Comparison of ENCODE assay signal across 18 cellular contexts in the genomic region with DNA sequence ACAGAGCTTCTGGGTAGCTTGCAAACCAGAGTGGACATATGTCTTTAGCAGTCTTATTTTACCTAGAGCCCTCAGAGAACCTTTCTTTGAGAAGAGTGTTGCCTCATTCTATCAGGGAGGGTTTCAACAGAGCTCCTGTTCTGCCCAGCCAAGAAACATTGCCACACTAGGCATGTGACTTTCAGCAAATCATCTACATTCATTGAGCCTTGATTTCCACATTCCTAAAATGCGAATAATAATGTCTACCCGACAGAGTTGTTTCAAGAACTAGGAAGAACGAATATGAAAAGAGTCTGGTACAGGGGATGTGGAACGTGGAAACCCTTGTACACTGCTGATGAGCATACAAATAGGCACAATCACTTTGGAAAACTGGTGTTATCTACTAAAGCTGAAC. TPM values are rescaled to one million over a fixed set of nuclear protein-coding genes. Genes with fewer than 3 reads are reported as not detected.
DNase-seq lines count a peak whose midpoint lies in the region; ATAC-seq and TF ChIP-seq lines count a peak whose summit lies in the region.
"Had no signal": no experiment of that assay in that cellular context is flagged by ENCODE, and none has a peak within 500 bp of the region (broad histone marks: within the 10 kb centered on the region; RNA-seq: fewer than 3 reads in every experiment).

No MANE protein-coding gene starts in this region.

- H3K27me3 Mint-ChIP-seq in stimulated activated naive CD8-positive, alpha-beta T cell treated with anti-CD3 and anti-CD28 coated beads, Interleukin-15, amount 100 ng/mL, for 72 hours, result peaks cover 45% of the 10 kb centered on the region

- WGBS in gastroesophageal sphincter (ENCODE audit: low coverage in 1 of 2), 2 donors, result 81 to 86% methylated on average over 4 of the region's 4 CpGs

- no peak for TF ChIP-seq CTCF in epithelial cell of esophagus (IDR thresholded peaks at IDR 0.05; ENCODE audit: insufficient read depth, low read depth, low read length, missing control alignments)
- TF ChIP-seq CTCF in omental fat pad (IDR thresholded peaks at IDR 0.05), result no peak
- no peak for TF ChIP-seq CTCF in gastroesophageal sphincter (IDR thresholded peaks at IDR 0.05)
- no peak for TF ChIP-seq CTCF in GM20000 (IDR thresholded peaks at IDR 0.05; ENCODE audit: extremely low read depth, missing control alignments)

- no peak overlapping the region for H3K27ac Mint-ChIP-seq in stimulated activated naive CD8-positive, alpha-beta T cell treated with anti-CD3 and anti-CD28 coated beads, Interleukin-15, amount 100 ng/mL, for 72 hours
- H3K27ac Mint-ChIP-seq: dendritic cell treated with granulocyte-macrophage colony-stimulating factor and Interleukin-4, amounts not matched to agents 40 ng/mL and 50 ng/mL, for 4 days; progenitor cell of endocrine pancreas had no signal

- ATAC-seq in omental fat pad (ENCODE audit: low FRiP score) (peak; percentile 51), gastroesophageal sphincter (no peak), HG03025 (IDR thresholded peaks at IDR 0.05; ENCODE audit: low FRiP score, unreplicated experiment) (no peak)
- ATAC-seq in stimulated activated naive CD8-positive, alpha-beta T cell treated with anti-CD3 and anti-CD28 coated beads, Interleukin-15, amount 100 ng/mL, for 72 hours, result no peak
- ATAC-seq: GM12878 had no signal

- no peaks in the 10 kb centered on the region for H3K4me1 Mint-ChIP-seq in stimulated activated naive CD8-positive, alpha-beta T cell treated with anti-CD3 and anti-CD28 coated beads, Interleukin-15, amount 100 ng/mL, for 72 hours

- TF ChIP-seq POLR2A in gastroesophageal sphincter (IDR thresholded peaks at IDR 0.05), result no peak

- H3K36me3 ChIP-seq in gastroesophageal sphincter, result no peaks in the 10 kb centered on the region
- H3K36me3 ChIP-seq: adrenal gland, BLaER1 had no signal

- H3K4me3 Mint-ChIP-seq in stimulated activated naive CD8-positive, alpha-beta T cell treated with anti-CD3 and anti-CD28 coated beads, Interleukin-15, amount 100 ng/mL, for 72 hours, result no peak overlapping the region
- H3K4me3 Mint-ChIP-seq: dendritic cell treated with granulocyte-macrophage colony-stimulating factor and Interleukin-4, amounts not matched to agents 40 ng/mL and 50 ng/mL, for 4 days had no signal

- no peak for TF ChIP-seq EP300 in gastroesophageal sphincter (IDR thresholded peaks at IDR 0.05)

- H3K9me3 Mint-ChIP-seq in stimulated activated naive CD8-positive, alpha-beta T cell treated with anti-CD3 and anti-CD28 coated beads, Interleukin-15, amount 100 ng/mL, for 72 hours, result peaks cover 7 to 15% of the 10 kb centered on the region in 2 donors

- peaks cover 28% of the 10 kb centered on the region for H3K27me3 ChIP-seq in gastroesophageal sphincter
- H3K27me3 ChIP-seq: adrenal gland, BLaER1 had no signal

- H3K4me1 ChIP-seq in gastroesophageal sphincter, result no peaks in the 10 kb centered on the region
- H3K4me1 ChIP-seq: adrenal gland, BLaER1, transverse colon had no signal

- H3K27ac ChIP-seq in gastroesophageal sphincter, result no peak overlapping the region
- H3K27ac ChIP-seq: adrenal gland, BLaER1, transverse colon had no signal

- H3K9me3 ChIP-seq in gastroesophageal sphincter, result peaks cover 0 to 13% (median 0%) of the 10 kb centered on the region in 3 donors

- DNase-seq in EH (ENCODE audit: low read depth), result peak; percentile 81
- DNase-seq in NCI-H226, result peak; percentile 80
- DNase-seq in epithelial cell of esophagus (ENCODE audit: low read depth), result peak; percentile 78
- no peak for DNase-seq in omental fat pad (ENCODE audit: low spot score)
- no peak for DNase-seq in stimulated activated naive CD8-positive, alpha-beta T cell treated with anti-CD3 and anti-CD28 coated beads, Interleukin-15, amount 100 ng/mL, for 72 hours
- DNase-seq in GM20000 (ENCODE audit: low spot score), result no peak
- DNase-seq: NCI-H1417 treated with DMSO at 0.1 percent for 48 hours, NCI-H524, RPMI8226, transverse colon had no signal

- H3K4me3 ChIP-seq in epithelial cell of esophagus (ENCODE audit: low read length) (no peak overlapping the region), gastroesophageal sphincter (no peak overlapping the region)
- H3K4me3 ChIP-seq: adrenal gland, BLaER1, GM12878, transverse colon had no signal

RNA-seq across cellular contexts. Expression of a gene that starts 7.8 kb away (rescaled TPM):
- total RNA-seq in omental fat pad, result not detected
- not detected for total RNA-seq in gastroesophageal sphincter
- total RNA-seq: progenitor cell of endocrine pancreas; T-helper 2 cell treated with Interferon-gamma antibody and Interleukin-4, amounts not matched to agents 100 ng/mL and 5 ng/mL, for 36 hours; transverse colon had no signal

RNA-seq across cellular contexts. Expression of a gene that starts 20.2 kb away (rescaled TPM):
- total RNA-seq in omental fat pad (1 to 10 TPM in 2 of 4 donors, under 1 TPM in 2; 0.19 to 2.7 (median 0.62) TPM), gastroesophageal sphincter (1 to 10 TPM; 1.3 to 4.2 (median 4.0) TPM)
- total RNA-seq: T-helper 2 cell treated with Interferon-gamma antibody and Interleukin-4, amounts not matched to agents 100 ng/mL and 5 ng/mL, for 36 hours had no signal

RNA-seq across cellular contexts. Expression of a gene that starts 41.2 kb away (rescaled TPM):
- total RNA-seq in omental fat pad, result 1 to 10 TPM in 1 of 4 donors, under 1 TPM in 1, not detected in 2; 0.36 to 2.3 TPM
- total RNA-seq in gastroesophageal sphincter, result not detected
- total RNA-seq: progenitor cell of endocrine pancreas had no signal

RNA-seq across cellular contexts. Expression of a gene that starts 57.5 kb away (rescaled TPM):
- total RNA-seq in omental fat pad (10 to 100 TPM; 22.6 to 89.0 (median 35.9) TPM), gastroesophageal sphincter (10 to 100 TPM; 20.9 to 29.0 (median 23.5) TPM)

Comparison
In these comparisons a context has a peak if more than half of its experiments do, and no peak if none do; other contexts are left out.
1. DNase-seq: peak in EH (single experiment), NCI-H226 (single experiment) and epithelial cell of esophagus (single experiment); none in omental fat pad (single experiment), stimulated activated naive CD8-positive, alpha-beta T cell treated with anti-CD3 and anti-CD28 coated beads, Interleukin-15, amount 100 ng/mL, for 72 hours (0 of 2) and GM20000 (single experiment).